Comparison of ENCODE assay signal across 21 cellular contexts in genomic region chr3:125349055-125349454, GRCh38. TPM values are rescaled to one million over a fixed set of nuclear protein-coding genes. Genes with fewer than 3 reads are reported as not detected.
DNase-seq lines count a peak whose midpoint lies in the region; ATAC-seq, FAIRE-seq and TF ChIP-seq lines count a peak whose summit lies in the region.
"Had no signal": no experiment of that assay in that cellular context is flagged by ENCODE, and none has a peak within 500 bp of the region (broad histone marks: within the 10 kb centered on the region; RNA-seq: fewer than 3 reads in every experiment).

No MANE protein-coding gene starts in this region.

- peaks cover 55 to 76% (median 58%) of the 10 kb centered on the region in 4 donors for H3K4me1 Mint-ChIP-seq in CD4-positive, CD25-positive, alpha-beta regulatory T cell
- H3K4me1 Mint-ChIP-seq in chondrocyte (ENCODE audit: low read depth) (peaks cover 52% of the 10 kb centered on the region), naive B cell (peaks cover 65 to 87% (median 81%) of the 10 kb centered on the region in 3 donors), nephron progenitor cell (no peaks in the 10 kb centered on the region)

- no peak for ATAC-seq in CD4-positive, CD25-positive, alpha-beta regulatory T cell (ENCODE audit: low read depth in 2 of 2)
- ATAC-seq in naive B cell (ENCODE audit: low read depth in 2 of 2), result no peak
- ATAC-seq in left ventricle myocardium superior, result no peak
- no peak for ATAC-seq in HG03460 (IDR thresholded peaks at IDR 0.05; ENCODE audit: unreplicated experiment)
- ATAC-seq: GM12878, SK-N-SH treated with all-trans-retinoic acid at 6 μM for 48 hours had no signal

- peaks cover 0 to 26% (median 11%) of the 10 kb centered on the region in 7 donors for H3K9me3 Mint-ChIP-seq in CD4-positive, CD25-positive, alpha-beta regulatory T cell
- H3K9me3 Mint-ChIP-seq in chondrocyte (ENCODE audit: low read depth), result peaks cover 31% of the 10 kb centered on the region
- H3K9me3 Mint-ChIP-seq in naive B cell, result peaks cover 15 to 27% (median 23%) of the 10 kb centered on the region in 7 donors
- H3K9me3 Mint-ChIP-seq in nephron progenitor cell, result peaks cover 86% of the 10 kb centered on the region

- H3K4me1 ChIP-seq in CD4-positive, CD25-positive, alpha-beta regulatory T cell (ENCODE audit: control insufficient read depth, insufficient read depth, low read length, poor library complexity, severe bottlenecking), result peaks cover 11% of the 10 kb centered on the region

- TF ChIP-seq CTCF in chondrocyte (IDR thresholded peaks at IDR 0.05) (no peak), nephron progenitor cell (IDR thresholded peaks at IDR 0.05) (no peak)

- H3K4me3 ChIP-seq in CD4-positive, CD25-positive, alpha-beta regulatory T cell (ENCODE audit: low read depth, low read length), result peak overlapping the region; percentile 7
- H3K4me3 ChIP-seq: GM12878 had no signal

- no peaks in the 10 kb centered on the region for H3K27me3 ChIP-seq in CD4-positive, CD25-positive, alpha-beta regulatory T cell (ENCODE audit: control insufficient read depth, insufficient read depth, low read length)

- FAIRE-seq in GM19239 (lab: Jason Lieb, UNC), result peak; percentile 35
- FAIRE-seq: D721Med, GM12878, H1 had no signal

- peak overlapping the region in 3 of 4 donors; percentile 8 to 70 (median 35) for H3K4me3 Mint-ChIP-seq in CD4-positive, CD25-positive, alpha-beta regulatory T cell
- H3K4me3 Mint-ChIP-seq in chondrocyte (ENCODE audit: unreplicated experiment) (no peak overlapping the region), naive B cell (peak overlapping the region in 5 of 8 donors; percentile 0 to 73 (median 26)), nephron progenitor cell (no peak overlapping the region)

- no peak for DNase-seq in CD4-positive, CD25-positive, alpha-beta regulatory T cell
- DNase-seq in GM19239 (ENCODE audit: insufficient read length, low spot score) (no peak), chondrocyte (ENCODE audit: low spot score) (no peak), naive B cell (no peak), left ventricle myocardium superior (no peak), HK-2 (ENCODE audit: unreplicated experiment) (no peak), nephron progenitor cell (no peak)
- DNase-seq: AML-193; CD4-positive, alpha-beta memory T cell; DMS79; NCI-H1105 treated with DMSO at 0.1 percent for 48 hours; NCI-H187; NCI-H226; NK-92 treated with Interleukin-12 subunit alpha and Interleukin-12 subunit beta, amount 100 ng/mL, for 24 hours; OCI-M1; SHP77 treated with DMSO at 0.1 percent for 48 hours had no signal

- H3K27ac ChIP-seq in CD4-positive, CD25-positive, alpha-beta regulatory T cell (ENCODE audit: insufficient read depth, low read length, poor library complexity, severe bottlenecking), result no peak overlapping the region

- no peaks in the 10 kb centered on the region for H3K27me3 Mint-ChIP-seq in CD4-positive, CD25-positive, alpha-beta regulatory T cell
- H3K27me3 Mint-ChIP-seq in chondrocyte (ENCODE audit: low read depth), result no peaks in the 10 kb centered on the region
- no peaks in the 10 kb centered on the region for H3K27me3 Mint-ChIP-seq in naive B cell
- peaks cover 3% of the 10 kb centered on the region for H3K27me3 Mint-ChIP-seq in nephron progenitor cell (ENCODE audit: low read depth, poor library complexity)
- H3K27me3 Mint-ChIP-seq: CD4-positive, alpha-beta memory T cell had no signal

- peaks cover 4% of the 10 kb centered on the region for H3K36me3 ChIP-seq in CD4-positive, CD25-positive, alpha-beta regulatory T cell (ENCODE audit: control insufficient read depth, insufficient read depth, low read length)

- H3K9me3 ChIP-seq in CD4-positive, CD25-positive, alpha-beta regulatory T cell (ENCODE audit: control insufficient read depth in 2 of 2, low read length in 2 of 2), result peaks cover 14 to 15% of the 10 kb centered on the region in 2 experiments

- intact Hi-C loops in left ventricle myocardium superior (cut with micrococcal nuclease), result no loop called here

- H3K36me3 Mint-ChIP-seq in CD4-positive, CD25-positive, alpha-beta regulatory T cell, result peaks cover 51% of the 10 kb centered on the region
- H3K36me3 Mint-ChIP-seq in chondrocyte (ENCODE audit: low read depth), result peaks cover 15% of the 10 kb centered on the region
- H3K36me3 Mint-ChIP-seq in naive B cell, result peaks cover 26 to 27% of the 10 kb centered on the region in 2 donors
- peaks cover 89% of the 10 kb centered on the region for H3K36me3 Mint-ChIP-seq in nephron progenitor cell (ENCODE audit: low read depth)

- H3K27ac Mint-ChIP-seq in CD4-positive, CD25-positive, alpha-beta regulatory T cell, result peak overlapping the region in 1 of 3 donors; percentile 62
- H3K27ac Mint-ChIP-seq in chondrocyte (ENCODE audit: unreplicated experiment) (peak overlapping the region; percentile 19), naive B cell (peak overlapping the region in 3 of 6 donors; percentile 42 to 74 (median 64)), nephron progenitor cell (no peak overlapping the region)

RNA-seq across cellular contexts. Expression of gene ZNF148, which starts 26.1 kb away (rescaled TPM):
- total RNA-seq in CD4-positive, CD25-positive, alpha-beta regulatory T cell, result 50.6 TPM
- 10 to 100 TPM; 58.0 to 75.0 (median 65.4) TPM for polyA plus RNA-seq in CD4-positive, CD25-positive, alpha-beta regulatory T cell
- 45.9 to 50.6 TPM (median 49.9 TPM) in 3 replicates for total RNA-seq in chondrocyte
- polyA plus RNA-seq in naive B cell (ENCODE audit: low read depth in 6 of 6), result 100 to 1,000 TPM in 2 of 6 donors, 10 to 100 TPM in 4; 81.2 to 102 (median 96.2) TPM
- 51.7 TPM for total RNA-seq in left ventricle myocardium superior

Comparison
In these comparisons a context has a peak if more than half of its experiments do, and no peak if none do; other contexts are left out.
1. H3K4me3 Mint-ChIP-seq: peak in CD4-positive, CD25-positive, alpha-beta regulatory T cell (3 of 4) and naive B cell (5 of 8); none in chondrocyte (single experiment) and nephron progenitor cell (single experiment).